1 cellular context compared by ENCODE assay signal in the genomic region with DNA sequence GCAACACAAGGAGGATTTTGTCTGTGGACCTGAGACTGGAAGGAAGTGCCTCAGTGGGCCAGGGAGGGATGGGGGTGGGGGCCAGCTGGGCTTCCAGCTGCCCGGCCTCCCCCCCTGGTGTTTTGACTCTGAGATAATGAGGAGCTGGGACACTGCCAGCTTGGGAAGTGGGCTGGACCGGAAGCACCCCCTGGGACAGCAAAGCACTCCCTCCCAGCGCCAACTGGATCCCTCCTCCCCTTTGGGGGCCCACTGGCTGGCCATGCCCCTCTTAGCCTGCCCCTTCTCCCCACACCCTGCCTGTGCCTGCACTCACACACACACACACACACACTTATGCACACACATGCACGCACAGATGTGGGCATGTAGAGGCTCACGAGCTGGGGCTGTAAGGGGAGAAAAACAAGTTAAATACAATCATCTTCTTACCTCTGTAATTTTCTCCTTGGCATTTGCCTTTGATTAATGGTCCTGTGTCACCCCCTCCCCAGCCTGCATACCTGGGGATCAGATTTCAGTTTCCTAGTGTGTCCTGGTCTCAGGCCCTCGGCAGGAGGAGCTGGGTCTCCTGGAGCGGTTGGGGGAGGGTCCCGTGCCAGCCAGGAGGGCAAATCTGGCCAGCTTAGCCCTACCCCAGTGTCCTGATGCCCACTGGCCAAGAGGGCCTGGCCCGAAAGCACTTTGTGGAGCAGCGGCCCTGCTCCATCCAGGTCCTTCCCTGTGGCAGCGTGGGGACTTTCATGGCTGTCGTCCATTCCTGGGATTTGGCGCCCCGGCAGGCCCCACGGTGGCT.
TF ChIP-seq lines count a peak whose summit lies in the region.

No MANE protein-coding gene starts in this region.

TF ChIP-seq in HEK293, 187 proteins besides CTCF, POLR2A, EP300 and RAD21 (continued from another document):
- no peak for TF ChIP-seq REPIN1 (tag by site-specific recombination; IDR thresholded peaks at IDR 0.05; ENCODE audit: low read depth)
- TF ChIP-seq, protein P1, sequence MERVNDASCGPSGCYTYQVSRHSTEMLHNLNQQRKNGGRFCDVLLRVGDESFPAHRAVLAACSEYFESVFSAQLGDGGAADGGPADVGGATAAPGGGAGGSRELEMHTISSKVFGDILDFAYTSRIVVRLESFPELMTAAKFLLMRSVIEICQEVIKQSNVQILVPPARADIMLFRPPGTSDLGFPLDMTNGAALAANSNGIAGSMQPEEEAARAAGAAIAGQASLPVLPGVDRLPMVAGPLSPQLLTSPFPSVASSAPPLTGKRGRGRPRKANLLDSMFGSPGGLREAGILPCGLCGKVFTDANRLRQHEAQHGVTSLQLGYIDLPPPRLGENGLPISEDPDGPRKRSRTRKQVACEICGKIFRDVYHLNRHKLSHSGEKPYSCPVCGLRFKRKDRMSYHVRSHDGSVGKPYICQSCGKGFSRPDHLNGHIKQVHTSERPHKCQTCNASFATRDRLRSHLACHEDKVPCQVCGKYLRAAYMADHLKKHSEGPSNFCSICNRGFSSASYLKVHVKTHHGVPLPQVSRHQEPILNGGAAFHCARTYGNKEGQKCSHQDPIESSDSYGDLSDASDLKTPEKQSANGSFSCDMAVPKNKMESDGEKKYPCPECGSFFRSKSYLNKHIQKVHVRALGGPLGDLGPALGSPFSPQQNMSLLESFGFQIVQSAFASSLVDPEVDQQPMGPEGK (tag by site-specific recombination; IDR thresholded peaks at IDR 0.05) = peak; percentile 45; the same call in 1 of the 2 replicates
- TF ChIP-seq ZNF423 (tag by site-specific recombination; IDR thresholded peaks at IDR 0.05) = peak; percentile 68; the same call in 1 of the 2 replicates
- TF ChIP-seq, protein P2, sequence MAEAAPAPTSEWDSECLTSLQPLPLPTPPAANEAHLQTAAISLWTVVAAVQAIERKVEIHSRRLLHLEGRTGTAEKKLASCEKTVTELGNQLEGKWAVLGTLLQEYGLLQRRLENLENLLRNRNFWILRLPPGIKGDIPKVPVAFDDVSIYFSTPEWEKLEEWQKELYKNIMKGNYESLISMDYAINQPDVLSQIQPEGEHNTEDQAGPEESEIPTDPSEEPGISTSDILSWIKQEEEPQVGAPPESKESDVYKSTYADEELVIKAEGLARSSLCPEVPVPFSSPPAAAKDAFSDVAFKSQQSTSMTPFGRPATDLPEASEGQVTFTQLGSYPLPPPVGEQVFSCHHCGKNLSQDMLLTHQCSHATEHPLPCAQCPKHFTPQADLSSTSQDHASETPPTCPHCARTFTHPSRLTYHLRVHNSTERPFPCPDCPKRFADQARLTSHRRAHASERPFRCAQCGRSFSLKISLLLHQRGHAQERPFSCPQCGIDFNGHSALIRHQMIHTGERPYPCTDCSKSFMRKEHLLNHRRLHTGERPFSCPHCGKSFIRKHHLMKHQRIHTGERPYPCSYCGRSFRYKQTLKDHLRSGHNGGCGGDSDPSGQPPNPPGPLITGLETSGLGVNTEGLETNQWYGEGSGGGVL (tag by site-specific recombination; IDR thresholded peaks at IDR 0.05) = peak; percentile 63
- TF ChIP-seq, protein P3, sequence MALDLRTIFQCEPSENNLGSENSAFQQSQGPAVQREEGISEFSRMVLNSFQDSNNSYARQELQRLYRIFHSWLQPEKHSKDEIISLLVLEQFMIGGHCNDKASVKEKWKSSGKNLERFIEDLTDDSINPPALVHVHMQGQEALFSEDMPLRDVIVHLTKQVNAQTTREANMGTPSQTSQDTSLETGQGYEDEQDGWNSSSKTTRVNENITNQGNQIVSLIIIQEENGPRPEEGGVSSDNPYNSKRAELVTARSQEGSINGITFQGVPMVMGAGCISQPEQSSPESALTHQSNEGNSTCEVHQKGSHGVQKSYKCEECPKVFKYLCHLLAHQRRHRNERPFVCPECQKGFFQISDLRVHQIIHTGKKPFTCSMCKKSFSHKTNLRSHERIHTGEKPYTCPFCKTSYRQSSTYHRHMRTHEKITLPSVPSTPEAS (tag by site-specific recombination; IDR thresholded peaks at IDR 0.05) = peak; percentile 64
- TF ChIP-seq SALL2 (tag by site-specific recombination; IDR thresholded peaks at IDR 0.05; ENCODE audit: borderline replicate concordance) = no peak
- peak; percentile 87 for TF ChIP-seq GLIS1 (tag by site-specific recombination; IDR thresholded peaks at IDR 0.05)
- TF ChIP-seq, protein P4, sequence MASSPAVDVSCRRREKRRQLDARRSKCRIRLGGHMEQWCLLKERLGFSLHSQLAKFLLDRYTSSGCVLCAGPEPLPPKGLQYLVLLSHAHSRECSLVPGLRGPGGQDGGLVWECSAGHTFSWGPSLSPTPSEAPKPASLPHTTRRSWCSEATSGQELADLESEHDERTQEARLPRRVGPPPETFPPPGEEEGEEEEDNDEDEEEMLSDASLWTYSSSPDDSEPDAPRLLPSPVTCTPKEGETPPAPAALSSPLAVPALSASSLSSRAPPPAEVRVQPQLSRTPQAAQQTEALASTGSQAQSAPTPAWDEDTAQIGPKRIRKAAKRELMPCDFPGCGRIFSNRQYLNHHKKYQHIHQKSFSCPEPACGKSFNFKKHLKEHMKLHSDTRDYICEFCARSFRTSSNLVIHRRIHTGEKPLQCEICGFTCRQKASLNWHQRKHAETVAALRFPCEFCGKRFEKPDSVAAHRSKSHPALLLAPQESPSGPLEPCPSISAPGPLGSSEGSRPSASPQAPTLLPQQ (tag by site-specific recombination; IDR thresholded peaks at IDR 0.05) = peak; percentile 93
- no peak for TF ChIP-seq ZNF677 (tag by site-specific recombination; IDR thresholded peaks at IDR 0.05)
- peak; percentile 69 for TF ChIP-seq GLIS2 (tag by site-specific recombination; IDR thresholded peaks at IDR 0.05)
- TF ChIP-seq, protein P5, sequence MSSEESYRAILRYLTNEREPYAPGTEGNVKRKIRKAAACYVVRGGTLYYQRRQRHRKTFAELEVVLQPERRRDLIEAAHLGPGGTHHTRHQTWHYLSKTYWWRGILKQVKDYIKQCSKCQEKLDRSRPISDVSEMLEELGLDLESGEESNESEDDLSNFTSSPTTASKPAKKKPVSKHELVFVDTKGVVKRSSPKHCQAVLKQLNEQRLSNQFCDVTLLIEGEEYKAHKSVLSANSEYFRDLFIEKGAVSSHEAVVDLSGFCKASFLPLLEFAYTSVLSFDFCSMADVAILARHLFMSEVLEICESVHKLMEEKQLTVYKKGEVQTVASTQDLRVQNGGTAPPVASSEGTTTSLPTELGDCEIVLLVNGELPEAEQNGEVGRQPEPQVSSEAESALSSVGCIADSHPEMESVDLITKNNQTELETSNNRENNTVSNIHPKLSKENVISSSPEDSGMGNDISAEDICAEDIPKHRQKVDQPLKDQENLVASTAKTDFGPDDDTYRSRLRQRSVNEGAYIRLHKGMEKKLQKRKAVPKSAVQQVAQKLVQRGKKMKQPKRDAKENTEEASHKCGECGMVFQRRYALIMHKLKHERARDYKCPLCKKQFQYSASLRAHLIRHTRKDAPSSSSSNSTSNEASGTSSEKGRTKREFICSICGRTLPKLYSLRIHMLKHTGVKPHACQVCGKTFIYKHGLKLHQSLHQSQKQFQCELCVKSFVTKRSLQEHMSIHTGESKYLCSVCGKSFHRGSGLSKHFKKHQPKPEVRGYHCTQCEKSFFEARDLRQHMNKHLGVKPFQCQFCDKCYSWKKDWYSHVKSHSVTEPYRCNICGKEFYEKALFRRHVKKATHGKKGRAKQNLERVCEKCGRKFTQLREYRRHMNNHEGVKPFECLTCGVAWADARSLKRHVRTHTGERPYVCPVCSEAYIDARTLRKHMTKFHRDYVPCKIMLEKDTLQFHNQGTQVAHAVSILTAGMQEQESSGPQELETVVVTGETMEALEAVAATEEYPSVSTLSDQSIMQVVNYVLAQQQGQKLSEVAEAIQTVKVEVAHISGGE (tag by site-specific recombination; conservative IDR thresholded peaks at IDR 0.05; ENCODE audit: low read depth) = 0 out of 2 replicates have a peak, but pooled peaks have one; percentile 23
- no peak for TF ChIP-seq FEZF1 (tag by site-specific recombination; IDR thresholded peaks at IDR 0.05)
- TF ChIP-seq, protein P6, sequence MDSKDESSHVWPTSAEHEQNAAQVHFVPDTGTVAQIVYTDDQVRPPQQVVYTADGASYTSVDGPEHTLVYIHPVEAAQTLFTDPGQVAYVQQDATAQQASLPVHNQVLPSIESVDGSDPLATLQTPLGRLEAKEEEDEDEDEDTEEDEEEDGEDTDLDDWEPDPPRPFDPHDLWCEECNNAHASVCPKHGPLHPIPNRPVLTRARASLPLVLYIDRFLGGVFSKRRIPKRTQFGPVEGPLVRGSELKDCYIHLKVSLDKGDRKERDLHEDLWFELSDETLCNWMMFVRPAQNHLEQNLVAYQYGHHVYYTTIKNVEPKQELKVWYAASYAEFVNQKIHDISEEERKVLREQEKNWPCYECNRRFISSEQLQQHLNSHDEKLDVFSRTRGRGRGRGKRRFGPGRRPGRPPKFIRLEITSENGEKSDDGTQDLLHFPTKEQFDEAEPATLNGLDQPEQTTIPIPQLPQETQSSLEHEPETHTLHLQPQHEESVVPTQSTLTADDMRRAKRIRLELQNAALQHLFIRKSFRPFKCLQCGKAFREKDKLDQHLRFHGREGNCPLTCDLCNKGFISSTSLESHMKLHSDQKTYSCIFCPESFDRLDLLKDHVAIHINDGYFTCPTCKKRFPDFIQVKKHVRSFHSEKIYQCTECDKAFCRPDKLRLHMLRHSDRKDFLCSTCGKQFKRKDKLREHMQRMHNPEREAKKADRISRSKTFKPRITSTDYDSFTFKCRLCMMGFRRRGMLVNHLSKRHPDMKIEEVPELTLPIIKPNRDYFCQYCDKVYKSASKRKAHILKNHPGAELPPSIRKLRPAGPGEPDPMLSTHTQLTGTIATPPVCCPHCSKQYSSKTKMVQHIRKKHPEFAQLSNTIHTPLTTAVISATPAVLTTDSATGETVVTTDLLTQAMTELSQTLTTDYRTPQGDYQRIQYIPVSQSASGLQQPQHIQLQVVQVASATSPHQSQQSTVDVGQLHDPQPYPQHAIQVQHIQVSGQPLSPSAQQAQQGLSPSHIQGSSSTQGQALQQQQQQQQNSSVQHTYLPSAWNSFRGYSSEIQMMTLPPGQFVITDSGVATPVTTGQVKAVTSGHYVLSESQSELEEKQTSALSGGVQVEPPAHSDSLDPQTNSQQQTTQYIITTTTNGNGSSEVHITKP (tag by site-specific recombination; IDR thresholded peaks at IDR 0.05) = peak; percentile 32; the same call in 1 of the 2 replicates
- 0 out of 2 replicates have a peak, but pooled peaks have one; percentile 48 for TF ChIP-seq ZNF223 (tag by site-specific recombination; IDR thresholded peaks at IDR 0.05)
- TF ChIP-seq ZNF292 (tag by site-specific recombination; IDR thresholded peaks at IDR 0.05; ENCODE audit: borderline replicate concordance, low read depth) = no peak
- TF ChIP-seq SP2 (tag by site-specific recombination; IDR thresholded peaks at IDR 0.05) = peak; percentile 31; the same call in 1 of the 2 replicates
- peak; percentile 91 for TF ChIP-seq ZFP69B (tag by site-specific recombination; IDR thresholded peaks at IDR 0.05)
- TF ChIP-seq SP7 (tag by site-specific recombination; IDR thresholded peaks at IDR 0.05) = peak; percentile 90
- TF ChIP-seq WT1 (tag by site-specific recombination; IDR thresholded peaks at IDR 0.05) = peak; percentile 69
- TF ChIP-seq PRDM1 (tag by site-specific recombination; IDR thresholded peaks at IDR 0.05) = no peak
- no peak for TF ChIP-seq ZNF214 (tag by site-specific recombination; IDR thresholded peaks at IDR 0.05; ENCODE audit: borderline replicate concordance)
- peak; percentile 18; the same call in 1 of the 2 replicates for TF ChIP-seq ZFHX2 (tag by site-specific recombination; conservative IDR thresholded peaks at IDR 0.05)
- no peak for TF ChIP-seq ZNF10 (tag by site-specific recombination; IDR thresholded peaks at IDR 0.05)
TF ChIP-seq in HEK293: peak in this region for 17.
